Comparison of ENCODE assay signal across 14 cellular contexts in the genomic region with DNA sequence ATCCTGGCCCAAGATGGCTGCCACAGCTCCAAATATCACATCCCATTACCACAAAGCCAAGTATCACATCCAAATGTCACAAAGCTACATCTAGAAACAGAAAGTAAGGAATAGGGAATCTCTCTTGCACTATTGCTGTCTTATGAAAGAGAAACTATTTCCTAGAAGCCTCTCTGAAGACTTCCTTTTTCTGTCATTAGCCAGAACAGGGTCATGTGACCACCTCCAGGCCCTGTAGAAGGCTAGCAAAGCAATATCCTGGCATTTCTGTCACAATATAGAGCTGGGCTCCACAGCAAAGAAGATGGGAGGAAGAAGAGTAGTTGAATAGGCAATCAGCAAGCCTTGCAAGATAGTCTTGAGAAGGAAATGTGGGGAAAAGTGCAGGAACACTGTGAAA.
DNase-seq lines count a peak whose midpoint lies in the region; ATAC-seq, FAIRE-seq and TF ChIP-seq lines count a peak whose summit lies in the region.
"Had no signal": no experiment of that assay in that cellular context is flagged by ENCODE, and none has a peak within 500 bp of the region (broad histone marks: within the 10 kb centered on the region; RNA-seq: fewer than 3 reads in every experiment).

No MANE protein-coding gene starts in this region.

- ATAC-seq in activated CD4-positive, alpha-beta T cell treated with anti-CD3 and anti-CD28 coated beads for 36 hours, result no peak
- no peak for ATAC-seq in K562
- no peak for ATAC-seq in activated CD4-positive, CD25-positive, alpha-beta regulatory T cell treated with anti-CD3 and anti-CD28 coated beads, Interleukin-2, amount 50 U/mL, for 24 hours
- ATAC-seq: activated T-helper 17 cell treated with anti-CD3 and anti-CD28 coated beads, Interleukin-2, amount 50 U/mL, for 72 hours had no signal

- H3K4me3 Mint-ChIP-seq in activated CD4-positive, alpha-beta T cell treated with anti-CD3 and anti-CD28 coated beads, Interleukin-2, amount 10 ng/mL, durations not matched to agents 24 days and 14 days, result no peak overlapping the region
- no peak overlapping the region for H3K4me3 Mint-ChIP-seq in activated CD4-positive, alpha-beta T cell treated with anti-CD3 and anti-CD28 coated beads for 36 hours
- H3K4me3 Mint-ChIP-seq: activated T-helper 17 cell treated with anti-CD3 and anti-CD28 coated beads, Interleukin-2, amount 50 U/mL, for 72 hours; neural progenitor cell had no signal

- H3K4me1 Mint-ChIP-seq in activated CD4-positive, alpha-beta T cell treated with anti-CD3 and anti-CD28 coated beads, Interleukin-2, amount 10 ng/mL, durations not matched to agents 24 days and 14 days, result peaks cover 5% of the 10 kb centered on the region
- H3K4me1 Mint-ChIP-seq in activated CD4-positive, alpha-beta T cell treated with anti-CD3 and anti-CD28 coated beads for 36 hours, result no peaks in the 10 kb centered on the region

- DNase-seq in activated CD4-positive, alpha-beta T cell treated with anti-CD3 and anti-CD28 coated beads, Interleukin-2, amount 10 ng/mL, durations not matched to agents 24 days and 14 days, result peak; percentile 58
- DNase-seq in activated CD4-positive, alpha-beta T cell treated with anti-CD3 and anti-CD28 coated beads for 36 hours, result no peak
- DNase-seq in HL-60 (ENCODE audit: low read depth in 1 of 2, low spot score in 1 of 2) (peak; percentile 52 to 80), K562 (ENCODE audit: extremely low read depth in 1 of 4, low spot score in 3 of 4) (no peak), NCI-H82 (lab: John Stamatoyannopoulos, UW) (no peak), NCI-H82 treated with DMSO at 0.1 percent for 48 hours (lab: John Stamatoyannopoulos, UW; ENCODE audit: unreplicated experiment) (no peak)
- DNase-seq: 8988T; NCI-H2171; stimulated activated CD4-positive, alpha-beta T cell treated with anti-CD3 and anti-CD28 coated beads, Interleukin-4, amount 100 ng/mL, for 4 hours had no signal

- H3K4me1 ChIP-seq in K562 (replicated peaks in 1 of 2; ENCODE audit: control insufficient read depth in 2 of 2, insufficient read depth in 2 of 2, low read length in 2 of 2), result no peaks in the 10 kb centered on the region
- H3K4me1 ChIP-seq in skeletal muscle tissue (ENCODE audit: control insufficient read depth in 3 of 3, insufficient read depth in 3 of 3, low read length in 3 of 3), result peaks cover 26 to 47% (median 41%) of the 10 kb centered on the region in 3 donors

- H3K9me1 ChIP-seq in K562 (ENCODE audit: control insufficient read depth, insufficient read depth, low read length), result no peaks in the 10 kb centered on the region

- no peak overlapping the region for H3K27ac ChIP-seq in HL-60 (replicated peaks)
- no peak overlapping the region for H3K27ac ChIP-seq in K562 (ENCODE audit: extremely low read depth, low read depth, low read length)
- peak overlapping the region; percentile 2 for H3K27ac ChIP-seq in skeletal muscle tissue (ENCODE audit: low read depth, low read length)
- H3K27ac ChIP-seq: neural progenitor cell, tibial nerve had no signal

- FAIRE-seq in K562 (lab: Jason Lieb, UNC), result no peak

- H2AFZ ChIP-seq in K562 (ENCODE audit: low read depth, low read length), result no peak overlapping the region
- H2AFZ ChIP-seq: neural progenitor cell had no signal

- TF ChIP-seq POLR2A in K562 (conservative IDR thresholded peaks at IDR 0.05), result no peak

- no peaks in the 10 kb centered on the region for H4K20me1 ChIP-seq in K562 (replicated peaks; ENCODE audit: control insufficient read depth, insufficient read depth, low read length)

- CTCF ChIA-PET in activated CD4-positive, alpha-beta T cell treated with anti-CD3 and anti-CD28 coated beads for 36 hours (lab: Charles Lee), result interaction anchor here (0.7 to 8.6 kb wide), 3 partner anchors 9 to 227 kb away, joined by 3 to 173 read pairs (median 3); no protein-coding TSS in a partner anchor
- CTCF ChIA-PET in K562 (lab: Yijun Ruan, JAX; ENCODE audit: low intra/inter-chr PET ratio), result no interaction called here

- intact Hi-C loops in activated CD4-positive, alpha-beta T cell treated with anti-CD3 and anti-CD28 coated beads, Interleukin-2, amount 10 ng/mL, durations not matched to agents 24 days and 14 days (cut with micrococcal nuclease), result no loop called here
- intact Hi-C loops in activated CD4-positive, alpha-beta T cell treated with anti-CD3 and anti-CD28 coated beads for 36 hours (cut with DNase I, micrococcal nuclease), result no loop called here
- intact Hi-C loops in K562 (cut with micrococcal nuclease), result no loop called here

- BruUV-seq in K562 (replicated peaks; lab: Mats Ljungman, UMichigan), result no TSS peak

- H3K27me3 ChIP-seq in HL-60 (ENCODE audit: insufficient read depth, poor library complexity, severe bottlenecking), result no peaks in the 10 kb centered on the region
- H3K27me3 ChIP-seq in K562 (ENCODE audit: control insufficient read depth in 2 of 2, insufficient read depth in 2 of 2, low read length in 2 of 2), result peaks cover 3 to 6% of the 10 kb centered on the region in 2 experiments; a peak in 4 of 5 replicates
- no peaks in the 10 kb centered on the region for H3K27me3 ChIP-seq in skeletal muscle tissue (ENCODE audit: control insufficient read depth in 3 of 3, insufficient read depth in 3 of 3, low read length in 3 of 3)
- H3K27me3 ChIP-seq: neural progenitor cell, tibial nerve had no signal

- H3K9me3 Mint-ChIP-seq in activated CD4-positive, alpha-beta T cell treated with anti-CD3 and anti-CD28 coated beads, Interleukin-2, amount 10 ng/mL, durations not matched to agents 24 days and 14 days, result peaks cover 5% of the 10 kb centered on the region
- H3K9me3 Mint-ChIP-seq in activated CD4-positive, alpha-beta T cell treated with anti-CD3 and anti-CD28 coated beads for 36 hours (ENCODE audit: low read depth), result no peaks in the 10 kb centered on the region
- H3K9me3 Mint-ChIP-seq: activated T-helper 17 cell treated with anti-CD3 and anti-CD28 coated beads, Interleukin-2, amount 50 U/mL, for 72 hours; neural progenitor cell had no signal

- H3K36me3 ChIP-seq in K562 (ENCODE audit: control insufficient read depth, insufficient read depth, low read length), result no peaks in the 10 kb centered on the region
- no peaks in the 10 kb centered on the region for H3K36me3 ChIP-seq in skeletal muscle tissue (ENCODE audit: control insufficient read depth in 3 of 3, insufficient read depth in 3 of 3, low read length in 3 of 3)
- H3K36me3 ChIP-seq: neural progenitor cell, tibial nerve had no signal

- TF ChIP-seq CTCF in HL-60 (IDR thresholded peaks at IDR 0.05; ENCODE audit: insufficient read depth, low read length), result no peak
- TF ChIP-seq CTCF in K562 (IDR thresholded peaks at IDR 0.05 in 2 of 3, conservative IDR thresholded peaks at IDR 0.05 in 1 of 3; ENCODE audit: insufficient read depth in 2 of 3, low read depth in 1 of 3, low read length in 3 of 3), result no peak

- H3K9me3 ChIP-seq in K562 (replicated peaks; ENCODE audit: control insufficient read depth, insufficient read depth, low read depth, low read length) (no peaks in the 10 kb centered on the region), skeletal muscle tissue (ENCODE audit: control insufficient read depth in 3 of 3, low read length in 3 of 3) (no peaks in the 10 kb centered on the region)
- H3K9me3 ChIP-seq: tibial nerve had no signal

- in situ Hi-C loops in K562 (cut with MboI), result loop anchor here (10.0 kb wide), 1 partner anchor 229 kb away; no protein-coding TSS in a partner anchor

- H3K9ac ChIP-seq in K562 (ENCODE audit: insufficient read depth in 1 of 2, low read depth in 2 of 2, low read length in 2 of 2) (no peak overlapping the region), skeletal muscle tissue (ENCODE audit: low read depth in 1 of 3, low read length in 3 of 3) (no peak overlapping the region)
- H3K9ac ChIP-seq: neural progenitor cell had no signal

- no peaks in the 10 kb centered on the region for H3K79me2 ChIP-seq in K562 (ENCODE audit: control insufficient read depth, insufficient read depth, low read length)

- no peak for TF ChIP-seq EP300 in K562 (IDR thresholded peaks at IDR 0.05; ENCODE audit: low read length)

- no peak overlapping the region for H3K27ac Mint-ChIP-seq in activated CD4-positive, alpha-beta T cell treated with anti-CD3 and anti-CD28 coated beads, Interleukin-2, amount 10 ng/mL, durations not matched to agents 24 days and 14 days
- H3K27ac Mint-ChIP-seq in activated CD4-positive, alpha-beta T cell treated with anti-CD3 and anti-CD28 coated beads for 36 hours, result no peak overlapping the region
- H3K27ac Mint-ChIP-seq: activated T-helper 17 cell treated with anti-CD3 and anti-CD28 coated beads, Interleukin-2, amount 50 U/mL, for 72 hours; neural progenitor cell had no signal

- no peak overlapping the region for H3K4me3 ChIP-seq in HL-60 (replicated peaks; ENCODE audit: insufficient read depth, low read length)
- no peak overlapping the region for H3K4me3 ChIP-seq in K562
- H3K4me3 ChIP-seq in skeletal muscle tissue (ENCODE audit: low read length in 3 of 3), result no peak overlapping the region
- H3K4me3 ChIP-seq: neural progenitor cell, tibial nerve had no signal

- no peak overlapping the region for H3K4me2 ChIP-seq in K562 (ENCODE audit: insufficient read depth, low read length)
- H3K4me2 ChIP-seq: neural progenitor cell had no signal

- H3K27me3 Mint-ChIP-seq in activated CD4-positive, alpha-beta T cell treated with anti-CD3 and anti-CD28 coated beads, Interleukin-2, amount 10 ng/mL, durations not matched to agents 24 days and 14 days, result peaks cover 5% of the 10 kb centered on the region
- no peaks in the 10 kb centered on the region for H3K27me3 Mint-ChIP-seq in activated CD4-positive, alpha-beta T cell treated with anti-CD3 and anti-CD28 coated beads for 36 hours

- H3K36me3 Mint-ChIP-seq in activated CD4-positive, alpha-beta T cell treated with anti-CD3 and anti-CD28 coated beads, Interleukin-2, amount 10 ng/mL, durations not matched to agents 24 days and 14 days (ENCODE audit: low read depth), result no peaks in the 10 kb centered on the region
- no peaks in the 10 kb centered on the region for H3K36me3 Mint-ChIP-seq in activated CD4-positive, alpha-beta T cell treated with anti-CD3 and anti-CD28 coated beads for 36 hours (ENCODE audit: low read depth)
- H3K36me3 Mint-ChIP-seq: neural progenitor cell had no signal

- no peak for TF ChIP-seq RAD21 in K562 (CRISPR knock-in tag; conservative IDR thresholded peaks at IDR 0.05 in 1 of 2, IDR thresholded peaks at IDR 0.05 in 1 of 2)

- POLR2A ChIA-PET in activated CD4-positive, alpha-beta T cell treated with anti-CD3 and anti-CD28 coated beads for 36 hours (lab: Charles Lee), result no interaction called here
- POLR2A ChIA-PET in K562 (lab: Yijun Ruan, JAX), result no interaction called here

TF ChIP-seq in K562, 482 proteins besides CTCF, POLR2A, EP300 and RAD21 (continues in another document):
- TF ChIP-seq SPI1 (IDR thresholded peaks at IDR 0.05; ENCODE audit: borderline replicate concordance, low read depth, low read length) (peak; percentile 24; the same call in 1 of the 2 replicates), RAD51 (IDR thresholded peaks at IDR 0.05; ENCODE audit: borderline replicate concordance, low read depth) (peak; percentile 55; the same call in 1 of the 2 replicates)

Comparison
In these comparisons a context has a peak if more than half of its experiments do, and no peak if none do; other contexts are left out.
1. DNase-seq: peak in activated CD4-positive, alpha-beta T cell treated with anti-CD3 and anti-CD28 coated beads, Interleukin-2, amount 10 ng/mL, durations not matched to agents 24 days and 14 days (single experiment) and HL-60 (2 of 2); none in activated CD4-positive, alpha-beta T cell treated with anti-CD3 and anti-CD28 coated beads for 36 hours (single experiment), K562 (0 of 4), NCI-H82 (single experiment) and NCI-H82 treated with DMSO at 0.1 percent for 48 hours (single experiment).